ENCODE assay signal across 2 cellular contexts in the genomic region with DNA sequence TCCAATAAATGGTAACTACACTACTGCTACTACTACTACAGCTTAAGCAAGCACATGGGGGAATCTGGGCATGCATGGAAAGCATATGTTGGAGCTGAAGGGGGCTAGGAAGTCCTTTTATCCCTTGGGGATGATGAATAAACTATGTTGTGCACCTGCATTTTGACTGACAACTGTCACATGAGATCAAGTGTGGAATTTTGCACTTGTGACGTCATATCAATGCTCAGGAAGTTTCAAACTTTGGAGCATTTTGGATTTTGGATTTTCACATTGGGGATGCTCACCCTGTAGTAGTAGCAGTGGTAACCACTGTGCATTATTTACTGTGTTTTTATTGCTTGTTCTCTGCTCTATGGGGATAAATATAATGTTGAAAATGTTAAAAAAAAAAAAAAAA.
TF ChIP-seq lines count a peak whose summit lies in the region.

No MANE protein-coding gene starts in this region.

TF ChIP-seq in HepG2, 621 proteins besides CTCF, POLR2A, EP300 and RAD21:
- no peak for TF ChIP-seq KLF11 (CRISPR knock-in tag; IDR thresholded peaks at IDR 0.05)
- TF ChIP-seq, protein P1, sequence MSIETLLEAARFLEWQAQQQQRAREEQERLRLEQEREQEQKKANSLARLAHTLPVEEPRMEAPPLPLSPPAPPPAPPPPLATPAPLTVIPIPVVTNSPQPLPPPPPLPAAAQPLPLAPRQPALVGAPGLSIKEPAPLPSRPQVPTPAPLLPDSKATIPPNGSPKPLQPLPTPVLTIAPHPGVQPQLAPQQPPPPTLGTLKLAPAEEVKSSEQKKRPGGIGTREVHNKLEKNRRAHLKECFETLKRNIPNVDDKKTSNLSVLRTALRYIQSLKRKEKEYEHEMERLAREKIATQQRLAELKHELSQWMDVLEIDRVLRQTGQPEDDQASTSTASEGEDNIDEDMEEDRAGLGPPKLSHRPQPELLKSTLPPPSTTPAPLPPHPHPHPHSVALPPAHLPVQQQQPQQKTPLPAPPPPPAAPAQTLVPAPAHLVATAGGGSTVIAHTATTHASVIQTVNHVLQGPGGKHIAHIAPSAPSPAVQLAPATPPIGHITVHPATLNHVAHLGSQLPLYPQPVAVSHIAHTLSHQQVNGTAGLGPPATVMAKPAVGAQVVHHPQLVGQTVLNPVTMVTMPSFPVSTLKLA (IDR thresholded peaks at IDR 0.05): peak; percentile 16; the same call in 1 of the 2 replicates
- TF ChIP-seq ATF7 (IDR thresholded peaks at IDR 0.05): peak; percentile 90
- TF ChIP-seq ATF7 (CRISPR knock-in tag; IDR thresholded peaks at IDR 0.05): no peak
- no peak for TF ChIP-seq ZNF382 (CRISPR knock-in tag; IDR thresholded peaks at IDR 0.05; ENCODE audit: borderline replicate concordance)
- TF ChIP-seq ZNF451 (CRISPR knock-in tag; IDR thresholded peaks at IDR 0.05): no peak
- TF ChIP-seq HMG20B (CRISPR knock-in tag; conservative IDR thresholded peaks at IDR 0.05): no peak
- no peak for TF ChIP-seq TBP (CRISPR knock-in tag; IDR thresholded peaks at IDR 0.05)
- TF ChIP-seq CREB1 (IDR thresholded peaks at IDR 0.05): peak; percentile 97
- TF ChIP-seq CREB1 (CRISPR knock-in tag; IDR thresholded peaks at IDR 0.05): no peak
TF ChIP-seq in HepG2: peak in this region for 3.

TF ChIP-seq in K562, 482 proteins besides CTCF, POLR2A, EP300 and RAD21:
- TF ChIP-seq ATF1 (CRISPR knock-in tag; IDR thresholded peaks at IDR 0.05) (no peak), ATF1 (tag; IDR thresholded peaks at IDR 0.05) (0 out of 2 replicates have a peak, but pooled peaks have one; percentile 40), NR4A1 (CRISPR knock-in tag; IDR thresholded peaks at IDR 0.05) (no peak), NR4A1 (tag; IDR thresholded peaks at IDR 0.05) (no peak)
